10 cellular contexts compared by ENCODE assay signal in genomic region chr10:110078317-110078716, GRCh38.
A peak's percentile ranks its signal among the peaks of the same experiment; 100 is the strongest.
DNase-seq lines count a peak whose midpoint lies in the region; ATAC-seq and TF ChIP-seq lines count a peak whose summit lies in the region.
"Had no signal": no experiment of that assay in that cellular context is flagged by ENCODE, and none has a peak within 500 bp of the region (broad histone marks: within the 10 kb centered on the region; RNA-seq: fewer than 3 reads in every experiment).

No MANE protein-coding gene starts in this region.

- POLR2A ChIA-PET in activated CD4-positive, alpha-beta T cell treated with anti-CD3 and anti-CD28 coated beads, Interleukin-2, amount 10 ng/mL, durations not matched to agents 7 days and 5 days (lab: Charles Lee), result interaction anchor here (0.7 kb wide), 1 partner anchor 868 kb away, joined by 3 read pairs; no protein-coding TSS in a partner anchor
- POLR2A ChIA-PET in activated CD8-positive, alpha-beta T cell treated with anti-CD3 and anti-CD28 coated beads for 36 hours (lab: Charles Lee), result interaction anchor here (1.1 to 1.6 kb wide), 2 partner anchors 10 to 70 kb away, joined by 3 to 4 read pairs; no protein-coding TSS in a partner anchor

- no peak for TF ChIP-seq CTCF in activated CD8-positive, alpha-beta T cell treated with anti-CD3 and anti-CD28 coated beads for 36 hours (IDR thresholded peaks at IDR 0.05)

- ATAC-seq in activated CD8-positive, alpha-beta T cell treated with anti-CD3 and anti-CD28 coated beads for 36 hours, result no peak

- no peaks in the 10 kb centered on the region for H3K27me3 Mint-ChIP-seq in activated CD4-positive, alpha-beta T cell treated with anti-CD3 and anti-CD28 coated beads, Interleukin-2, amount 10 ng/mL, durations not matched to agents 7 days and 5 days
- H3K27me3 Mint-ChIP-seq in activated CD8-positive, alpha-beta T cell treated with anti-CD3 and anti-CD28 coated beads for 36 hours, result no peaks in the 10 kb centered on the region

- H3K4me1 Mint-ChIP-seq in activated CD4-positive, alpha-beta T cell treated with anti-CD3 and anti-CD28 coated beads, Interleukin-2, amount 10 ng/mL, durations not matched to agents 7 days and 5 days, result peaks cover 85% of the 10 kb centered on the region
- peaks cover 87% of the 10 kb centered on the region for H3K4me1 Mint-ChIP-seq in activated CD8-positive, alpha-beta T cell treated with anti-CD3 and anti-CD28 coated beads for 36 hours (ENCODE audit: low read depth)

- H3K4me3 Mint-ChIP-seq in activated CD4-positive, alpha-beta T cell treated with anti-CD3 and anti-CD28 coated beads, Interleukin-2, amount 10 ng/mL, durations not matched to agents 7 days and 5 days, result peak overlapping the region; percentile 89
- peak overlapping the region; percentile 73 for H3K4me3 Mint-ChIP-seq in activated CD8-positive, alpha-beta T cell treated with anti-CD3 and anti-CD28 coated beads for 36 hours

- CTCF ChIA-PET in activated CD4-positive, alpha-beta T cell treated with anti-CD3 and anti-CD28 coated beads, Interleukin-2, amount 10 ng/mL, durations not matched to agents 7 days and 5 days (lab: Charles Lee), result interaction anchor here (0.6 to 1.4 kb wide), 6 partner anchors 11 to 153 kb away, joined by 3 to 5 read pairs (median 3); no protein-coding TSS in a partner anchor
- CTCF ChIA-PET in activated CD8-positive, alpha-beta T cell treated with anti-CD3 and anti-CD28 coated beads for 36 hours (lab: Charles Lee), result interaction anchor here (0.8 to 2.8 kb wide), 5 partner anchors 11 to 194 kb away, joined by 3 to 20 read pairs (median 5); no protein-coding TSS in a partner anchor

- H3K9me3 Mint-ChIP-seq in activated CD4-positive, alpha-beta T cell treated with anti-CD3 and anti-CD28 coated beads, Interleukin-2, amount 10 ng/mL, durations not matched to agents 7 days and 5 days, result peaks cover 4% of the 10 kb centered on the region
- peaks cover 4% of the 10 kb centered on the region for H3K9me3 Mint-ChIP-seq in activated CD8-positive, alpha-beta T cell treated with anti-CD3 and anti-CD28 coated beads for 36 hours

- H3K36me3 Mint-ChIP-seq in activated CD4-positive, alpha-beta T cell treated with anti-CD3 and anti-CD28 coated beads, Interleukin-2, amount 10 ng/mL, durations not matched to agents 7 days and 5 days (ENCODE audit: low read depth), result peaks cover 56% of the 10 kb centered on the region
- H3K36me3 Mint-ChIP-seq in activated CD8-positive, alpha-beta T cell treated with anti-CD3 and anti-CD28 coated beads for 36 hours (ENCODE audit: low read depth), result peaks cover 10% of the 10 kb centered on the region

- DNase-seq in activated CD4-positive, alpha-beta T cell treated with anti-CD3 and anti-CD28 coated beads, Interleukin-2, amount 10 ng/mL, durations not matched to agents 7 days and 5 days, result no peak
- DNase-seq in activated CD4-positive, alpha-beta T cell treated with anti-CD3 and anti-CD28 coated beads for 1 hour, result no peak
- no peak for DNase-seq in activated CD8-positive, alpha-beta T cell treated with anti-CD3 and anti-CD28 coated beads for 36 hours
- DNase-seq in substantia nigra (lab: John Stamatoyannopoulos, UW), result no peak
- no peak for DNase-seq in iPS-NIHi11 (ENCODE audit: low spot score)
- no peak for DNase-seq in effector CD4-positive, alpha-beta T cell
- DNase-seq in SKM-1 treated with dmso at 0.1 percent for 144 hours (lab: John Stamatoyannopoulos, UW; ENCODE audit: unreplicated experiment), result no peak
- DNase-seq: NCI-H226, SJCRH30 had no signal

- intact Hi-C loops in activated CD8-positive, alpha-beta T cell treated with anti-CD3 and anti-CD28 coated beads for 36 hours (cut with micrococcal nuclease), result no loop called here

- H3K27ac Mint-ChIP-seq in activated CD4-positive, alpha-beta T cell treated with anti-CD3 and anti-CD28 coated beads, Interleukin-2, amount 10 ng/mL, durations not matched to agents 7 days and 5 days, result peak overlapping the region; percentile 91
- H3K27ac Mint-ChIP-seq in activated CD8-positive, alpha-beta T cell treated with anti-CD3 and anti-CD28 coated beads for 36 hours, result peak overlapping the region; percentile 92

- H3K27me3 ChIP-seq in layer of hippocampus (ENCODE audit: control insufficient read depth, insufficient read depth, low read length), result no peaks in the 10 kb centered on the region
- H3K27me3 ChIP-seq: SJCRH30 had no signal

- H3K27ac ChIP-seq in layer of hippocampus (ENCODE audit: low read depth, low read length) (peak overlapping the region; percentile 94), substantia nigra (ENCODE audit: low read depth, low read length, poor library complexity, severe bottlenecking) (peak overlapping the region; percentile 84)
- H3K27ac ChIP-seq: SJCRH30 had no signal
